8 cellular contexts compared by ENCODE assay signal in genomic region chr20:59403261-59403961, GRCh38.
DNase-seq lines count a peak whose midpoint lies in the region; ATAC-seq, FAIRE-seq and TF ChIP-seq lines count a peak whose summit lies in the region.

No MANE protein-coding gene starts in this region.

- H3K4me1 ChIP-seq in heart left ventricle (peaks cover 0 to 18% (median 7%) of the 10 kb centered on the region in 12 donors), psoas muscle (no peaks in the 10 kb centered on the region), uterus (no peaks in the 10 kb centered on the region)

- TF ChIP-seq POLR2A in heart left ventricle (IDR thresholded peaks at IDR 0.05) (no peak), uterus (IDR thresholded peaks at IDR 0.05) (no peak)

- no peaks in the 10 kb centered on the region for H3K36me3 ChIP-seq in heart left ventricle
- H3K36me3 ChIP-seq in psoas muscle (ENCODE audit: insufficient read depth in 1 of 2, low read depth in 1 of 2), result no peaks in the 10 kb centered on the region
- H3K36me3 ChIP-seq in uterus, result no peaks in the 10 kb centered on the region

- H3K4me3 ChIP-seq in heart left ventricle (peak overlapping the region in 4 of 12 donors; percentile 3 to 11 (median 4)), psoas muscle (peak overlapping the region; percentile 15), uterus (no peak overlapping the region)

- H3K27me3 ChIP-seq in heart left ventricle (peaks cover 9 to 81% (median 47%) of the 10 kb centered on the region in 9 donors), psoas muscle (ENCODE audit: insufficient read depth in 3 of 3, low read length in 2 of 3) (peaks cover 0 to 85% (median 25%) of the 10 kb centered on the region in 3 donors), uterus (peaks cover 0 to 55% of the 10 kb centered on the region in 2 donors)

- ATAC-seq in heart left ventricle (peak in 3 of 4 donors; percentile 33 to 70 (median 56)), psoas muscle (peak; percentile 50 to 75 (median 61)), HG02588 (IDR thresholded peaks at IDR 0.05; ENCODE audit: unreplicated experiment) (no peak)

- TF ChIP-seq CTCF in heart left ventricle (IDR thresholded peaks at IDR 0.05) (peak; percentile 88 to 98 (median 94)), psoas muscle (IDR thresholded peaks at IDR 0.05) (peak; percentile 83), uterus (IDR thresholded peaks at IDR 0.05) (peak; percentile 55 to 89 (median 78))

- FAIRE-seq in GM19239 (lab: Jason Lieb, UNC), result no peak

- DNase-seq in 8988T, result peak; percentile 91
- peak; percentile 62 for DNase-seq in GM19239 (ENCODE audit: insufficient read length, low spot score)
- peak; percentile 37 for DNase-seq in RKO (ENCODE audit: low spot score)
- DNase-seq in activated naive CD4-positive, alpha-beta T cell (lab: John Stamatoyannopoulos, UW), result peak; percentile 73 to 82 (median 80)
- DNase-seq in heart left ventricle, result peak in 4 of 5 donors; percentile 29 to 75 (median 40)
- peak; percentile 45 to 69 for DNase-seq in psoas muscle
- peak in 1 of 2 donors; percentile 39 for DNase-seq in uterus

- intact Hi-C loops in heart left ventricle (cut with DNase I), result loop anchor here (2.0 to 10.0 kb wide), 8 partner anchors 179 to 539 kb away; no protein-coding TSS in a partner anchor
- intact Hi-C loops in psoas muscle (cut with DNase I), result loop anchor here (10.0 kb wide), 2 partner anchors 319 to 539 kb away; no protein-coding TSS in a partner anchor
- intact Hi-C loops in uterus (cut with DNase I; ENCODE audit: low total_unique reads), result no loop called here

- H3K27ac ChIP-seq in heart left ventricle (no peak overlapping the region), psoas muscle (no peak overlapping the region), uterus (no peak overlapping the region)

- H3K9me3 ChIP-seq in heart left ventricle, result no peaks in the 10 kb centered on the region
- H3K9me3 ChIP-seq in psoas muscle, result no peaks in the 10 kb centered on the region
- no peaks in the 10 kb centered on the region for H3K9me3 ChIP-seq in uterus

- WGBS in heart left ventricle, 4 donors, result 5 to 14% (median 6%) methylated on average over 20 to 46 of the region's 46 CpGs
- WGBS in psoas muscle, 3 donors, result 10 to 14% (median 11%) methylated on average over 38 to 46 of the region's 46 CpGs
